ENCODE assay signal across 8 cellular contexts in the genomic region with DNA sequence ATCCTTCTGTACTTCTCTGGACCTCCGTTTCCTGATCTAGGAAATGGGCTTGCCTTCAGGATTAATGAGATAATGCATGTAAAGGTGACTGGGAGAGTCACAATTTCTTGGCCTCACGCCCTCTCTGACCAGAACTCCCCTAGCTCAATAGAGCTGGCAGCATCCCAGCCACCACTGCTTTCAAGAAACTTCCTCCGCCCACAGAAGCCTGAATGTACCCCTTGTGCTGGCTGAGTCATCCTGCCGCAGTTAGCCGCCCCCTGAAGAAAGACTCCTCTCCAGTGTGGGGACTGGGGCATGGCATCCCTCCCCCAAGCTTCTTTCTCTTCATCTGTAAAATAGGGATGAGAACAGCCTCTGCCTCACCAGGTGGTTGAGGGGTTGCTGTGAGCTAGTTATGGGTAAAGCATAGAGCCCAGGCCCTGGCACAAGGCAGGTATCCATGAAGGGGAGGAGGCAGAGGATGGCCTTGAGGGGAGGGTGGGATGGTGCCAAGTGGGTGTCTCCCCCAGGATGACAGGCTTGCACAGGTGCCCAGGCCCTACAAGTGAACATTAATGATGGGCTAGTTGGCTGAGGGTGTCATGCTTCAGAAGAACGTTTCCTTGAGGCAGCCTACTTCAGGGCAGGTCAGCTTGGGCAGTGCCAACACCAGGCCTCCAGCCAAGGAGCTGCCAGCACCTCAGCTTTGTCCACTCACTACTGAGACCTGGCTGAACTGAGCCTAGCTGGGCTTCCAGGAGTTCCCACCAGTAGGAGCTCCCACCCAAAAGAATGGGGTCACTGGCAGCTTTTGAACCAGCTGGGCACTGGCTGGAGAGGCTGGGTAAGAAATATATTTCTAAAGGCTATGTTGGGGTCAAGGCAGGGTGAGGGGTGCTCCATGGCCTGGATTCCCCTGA. TPM values are rescaled to one million over a fixed set of nuclear protein-coding genes. Genes with fewer than 3 reads are reported as not detected.
DNase-seq lines count a peak whose midpoint lies in the region; ATAC-seq and FAIRE-seq lines count a peak whose summit lies in the region.

No MANE protein-coding gene starts in this region.

- ATAC-seq in GM18498 (IDR thresholded peaks at IDR 0.05; ENCODE audit: unreplicated experiment) = peak; percentile 47
- peak; percentile 49 for ATAC-seq in HG03108 (IDR thresholded peaks at IDR 0.05; ENCODE audit: unreplicated experiment)
- no peak for ATAC-seq in HG02970 (IDR thresholded peaks at IDR 0.05; ENCODE audit: low FRiP score, unreplicated experiment)

- no peak for FAIRE-seq in frontal cortex (lab: Jason Lieb, UNC)

- no peak overlapping the region for H3K4me3 ChIP-seq in skin epidermis

- peak; percentile 71 to 75 for DNase-seq in activated T-cell treated with anti-CD3 and anti-CD28 coated beads, Interleukin-2, amount 50 U/mL, for 48 hours
- DNase-seq in frontal cortex (ENCODE audit: low spot score in 2 of 2) = peak; percentile 29 to 61
- no peak for DNase-seq in cerebellar nuclear complex (lab: John Stamatoyannopoulos, UW)
- no peak for DNase-seq in NCI-H345 treated with DMSO at 0.1 percent for 48 hours (lab: John Stamatoyannopoulos, UW; ENCODE audit: unreplicated experiment)

- peak overlapping the region in 16 of 21 experiments; percentile 35 to 98 (median 94) for H3K27ac ChIP-seq in skin epidermis

RNA-seq across cellular contexts. Expression of gene PDLIM4, which starts 3.5 kb away (rescaled TPM):
- total RNA-seq in frontal cortex = 2.0 TPM

RNA-seq across cellular contexts. Expression of gene SLC22A4, which starts 33.2 kb away (rescaled TPM):
- total RNA-seq in frontal cortex = 1.6 TPM

RNA-seq across cellular contexts. Expression of gene P4HA2, which starts 33.3 kb away (rescaled TPM):
- 13.9 TPM for total RNA-seq in frontal cortex

Comparison
In these comparisons a context has a peak if more than half of its experiments do, and no peak if none do; other contexts are left out.
1. DNase-seq: peak in activated T-cell treated with anti-CD3 and anti-CD28 coated beads, Interleukin-2, amount 50 U/mL, for 48 hours (2 of 2) and frontal cortex (2 of 2); none in cerebellar nuclear complex (0 of 2) and NCI-H345 treated with DMSO at 0.1 percent for 48 hours (single experiment).